In the genomic region with DNA sequence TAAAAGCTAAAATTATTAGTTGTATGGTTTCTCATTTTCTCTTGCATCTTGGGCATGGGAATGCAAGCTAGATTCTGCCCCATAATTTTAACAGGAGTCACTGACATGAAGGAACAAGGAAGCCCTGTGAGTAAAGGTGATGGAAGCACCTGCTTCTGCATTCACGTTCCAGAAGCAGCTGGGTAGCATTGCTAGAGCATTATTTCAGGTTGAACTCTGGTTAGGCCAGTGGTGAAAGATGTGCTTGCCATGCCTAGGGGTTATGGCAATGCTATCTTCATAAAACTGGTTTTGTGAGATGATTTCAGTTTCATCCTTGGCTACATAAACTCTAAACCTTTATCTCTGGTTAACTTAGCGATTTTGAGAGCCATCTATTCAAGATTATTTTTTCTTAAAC, we compare ENCODE assay signal across 25 cellular contexts.
"Had no signal": no experiment of that assay in that cellular context is flagged by ENCODE, and none has a peak within 500 bp of the region (broad histone marks: within the 10 kb centered on the region; RNA-seq: fewer than 3 reads in every experiment).

No MANE protein-coding gene starts in this region.

- H3K9ac ChIP-seq: neural progenitor cell, parathyroid adenoma had no signal

- H3K4me1 ChIP-seq: neural progenitor cell, parathyroid adenoma, psoas muscle, right lobe of liver, sigmoid colon, stomach, suprapubic skin, testis, tibial artery, transverse colon, upper lobe of left lung, vagina had no signal

- H3K4me3 ChIP-seq: neural progenitor cell, ovary, psoas muscle, right lobe of liver, sigmoid colon, stomach, suprapubic skin, testis, tibial artery, transverse colon, upper lobe of left lung, vagina had no signal

- H3K27ac ChIP-seq: neural progenitor cell, ovary, parathyroid adenoma, psoas muscle, right lobe of liver, sigmoid colon, stomach, suprapubic skin, testis, tibial artery, transverse colon, upper lobe of left lung, vagina had no signal

- H3K9me3 ChIP-seq: ovary, psoas muscle, right lobe of liver, sigmoid colon, stomach, suprapubic skin, testis, tibial artery, transverse colon, upper lobe of left lung, vagina had no signal

- H3K79me2 ChIP-seq: parathyroid adenoma had no signal

- DNase-seq: naive thymus-derived CD4-positive, alpha-beta T cell; natural killer cell; occipital lobe; ovary; posterior cingulate gyrus; psoas muscle; right cardiac atrium; right lobe of liver; sigmoid colon; small intestine; stimulated activated CD4-positive, alpha-beta T cell treated with anti-CD3 and anti-CD28 coated beads, Interleukin-1b, Interleukin-23, amount 100 ng/mL, for 48 hours; stimulated activated CD4-positive, alpha-beta T cell treated with anti-CD3 and anti-CD28 coated beads, Interleukin-4, amount 100 ng/mL, for 1 hour; stimulated activated CD4-positive, alpha-beta T cell treated with anti-CD3 and anti-CD28 coated beads, Interleukin-4, amount 100 ng/mL, for 4 hours; stimulated activated CD8-positive, alpha-beta memory T cell treated with anti-CD3 and anti-CD28 coated beads, Interleukin-4, amount 100 ng/mL, for 48 hours; stimulated activated naive B cell treated with anti-CD40 and anti-IgM and Interleukin-4, amounts not matched to agents 10 μg/mL and 1 μg/mL and 100 μg/mL, for 72 hours; stimulated activated naive CD4-positive, alpha-beta T cell treated with Interleukin-2 at 50 U/mL for 16 hours; stomach; testis; tibial artery; transverse colon; upper lobe of left lung had no signal

- H3K27me3 ChIP-seq: neural progenitor cell, right lobe of liver, sigmoid colon, stomach, suprapubic skin, testis, tibial artery, transverse colon, upper lobe of left lung, vagina had no signal

- H2AFZ ChIP-seq: neural progenitor cell, parathyroid adenoma had no signal

- H3K36me3 ChIP-seq: neural progenitor cell, ovary, right lobe of liver, sigmoid colon, stomach, suprapubic skin, tibial artery, transverse colon, upper lobe of left lung, vagina had no signal

- H3K4me2 ChIP-seq: neural progenitor cell had no signal
